8 cellular contexts compared by ENCODE assay signal in the genomic region with DNA sequence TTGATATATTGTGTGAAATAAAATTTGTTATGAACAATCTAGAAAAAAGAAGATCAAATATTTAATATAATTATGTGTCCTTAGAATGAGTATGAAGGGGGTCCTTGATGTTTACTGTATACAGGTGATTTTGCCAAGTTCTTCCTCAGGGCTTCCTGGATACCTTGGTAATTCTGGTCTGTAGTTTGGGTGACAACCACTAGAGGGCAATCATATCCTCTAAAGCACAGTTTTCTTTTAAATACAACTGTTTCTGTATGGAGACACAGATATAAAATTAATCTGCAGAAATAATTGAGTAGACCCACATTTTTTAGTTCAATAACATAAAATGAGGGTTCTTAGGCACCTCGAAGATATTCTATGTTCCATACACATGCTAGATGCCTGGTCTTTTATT.
DNase-seq lines count a peak whose midpoint lies in the region; ATAC-seq and TF ChIP-seq lines count a peak whose summit lies in the region.

No MANE protein-coding gene starts in this region.

- peak; percentile 74 for ATAC-seq in GM21786 (IDR thresholded peaks at IDR 0.05; ENCODE audit: unreplicated experiment)
- no peak for ATAC-seq in GM21528 (IDR thresholded peaks at IDR 0.05; ENCODE audit: low FRiP score, unreplicated experiment)

- no peaks in the 10 kb centered on the region for H3K9me3 ChIP-seq in testis
- H3K9me3 ChIP-seq in MG63, result no peaks in the 10 kb centered on the region

- H3K27me3 ChIP-seq in testis, result no peaks in the 10 kb centered on the region
- no peaks in the 10 kb centered on the region for H3K27me3 ChIP-seq in MG63

- TF ChIP-seq CTCF in fibroblast of pulmonary artery (IDR thresholded peaks at IDR 0.05; ENCODE audit: low read length, missing control alignments) (peak; percentile 40), testis (IDR thresholded peaks at IDR 0.05) (peak in 1 of 3 experiments; percentile 40)

- 6 to 23% methylated on average over 1 of the region's 1 CpG for WGBS in testis, 2 donors

- DNase-seq in NCI-H82 (lab: John Stamatoyannopoulos, UW) (peak; percentile 54), NCI-H82 treated with DMSO at 0.1 percent for 48 hours (lab: John Stamatoyannopoulos, UW; ENCODE audit: unreplicated experiment) (no peak), OCI-M1 (lab: John Stamatoyannopoulos, UW) (peak; percentile 57), fibroblast of pulmonary artery (ENCODE audit: low read depth) (peak; percentile 7), testis (peak; percentile 40), MG63 (no peak)

- H3K4me3 ChIP-seq in fibroblast of pulmonary artery (replicated peaks; ENCODE audit: low read depth, low read length) (no peak overlapping the region), testis (no peak overlapping the region), MG63 (no peak overlapping the region)

- H3K4me1 ChIP-seq in testis, result no peaks in the 10 kb centered on the region

- TF ChIP-seq POLR2A in testis (IDR thresholded peaks at IDR 0.05), result no peak

- H3K27ac ChIP-seq in testis, result no peak overlapping the region

- H3K36me3 ChIP-seq in testis (ENCODE audit: low read depth, missing control alignments) (no peaks in the 10 kb centered on the region), MG63 (no peaks in the 10 kb centered on the region)

- intact Hi-C loops in testis (cut with DNase I; ENCODE audit: low total_unique reads), result no loop called here

Comparison
In these comparisons a context has a peak if more than half of its experiments do, and no peak if none do; other contexts are left out.
1. DNase-seq: peak in NCI-H82 (single experiment), OCI-M1 (single experiment), fibroblast of pulmonary artery (single experiment) and testis (single experiment); none in NCI-H82 treated with DMSO at 0.1 percent for 48 hours (single experiment) and MG63 (single experiment).